Comparison of ENCODE assay signal across 9 cellular contexts in genomic region chr17:50426472-50426782, GRCh38. TPM values are rescaled to one million over a fixed set of nuclear protein-coding genes. Genes with fewer than 3 reads are reported as not detected.
DNase-seq lines count a peak whose midpoint lies in the region; ATAC-seq and TF ChIP-seq lines count a peak whose summit lies in the region.
"Had no signal": no experiment of that assay in that cellular context is flagged by ENCODE, and none has a peak within 500 bp of the region (broad histone marks: within the 10 kb centered on the region; RNA-seq: fewer than 3 reads in every experiment).

No MANE protein-coding gene starts in this region.

- TF ChIP-seq POLR2A in adrenal gland (IDR thresholded peaks at IDR 0.05): no peak
- TF ChIP-seq POLR2A in testis (IDR thresholded peaks at IDR 0.05): no peak

- TF ChIP-seq CTCF in adrenal gland (IDR thresholded peaks at IDR 0.05) (no peak), kidney epithelial cell (IDR thresholded peaks at IDR 0.05; ENCODE audit: insufficient read depth, low read length, poor library complexity, severe bottlenecking) (no peak), testis (IDR thresholded peaks at IDR 0.05) (no peak)

- no peaks in the 10 kb centered on the region for H3K27me3 Mint-ChIP-seq in T-helper 2 cell treated with Interferon-gamma antibody and Interleukin-4, amounts not matched to agents 5 μg/mL and 100 μg/mL, for 36 hours (ENCODE audit: low read depth)

- H3K27me3 ChIP-seq in adrenal gland: no peaks in the 10 kb centered on the region
- H3K27me3 ChIP-seq in kidney epithelial cell (ENCODE audit: control insufficient read depth, insufficient read depth, low read length): no peaks in the 10 kb centered on the region
- no peaks in the 10 kb centered on the region for H3K27me3 ChIP-seq in testis

- no peaks in the 10 kb centered on the region for H3K9me3 Mint-ChIP-seq in T-helper 2 cell treated with Interferon-gamma antibody and Interleukin-4, amounts not matched to agents 5 μg/mL and 100 μg/mL, for 36 hours

- H3K4me3 ChIP-seq in adrenal gland (peak overlapping the region; percentile 55 to 79 (median 67)), kidney epithelial cell (ENCODE audit: low read depth, low read length) (peak overlapping the region; percentile 48), testis (peak overlapping the region; percentile 56 to 72)

- H3K4me3 Mint-ChIP-seq in T-helper 2 cell treated with Interferon-gamma antibody and Interleukin-4, amounts not matched to agents 5 μg/mL and 100 μg/mL, for 36 hours: peak overlapping the region; percentile 92

- no peaks in the 10 kb centered on the region for H3K9me3 ChIP-seq in adrenal gland (replicated peaks in 1 of 3)
- H3K9me3 ChIP-seq in testis: no peaks in the 10 kb centered on the region

- H3K36me3 ChIP-seq in adrenal gland (replicated peaks in 1 of 2) (peaks cover 0 to 2% of the 10 kb centered on the region in 2 donors), kidney epithelial cell (ENCODE audit: control insufficient read depth, insufficient read depth, low read length) (no peaks in the 10 kb centered on the region), testis (ENCODE audit: low read depth, missing control alignments) (no peaks in the 10 kb centered on the region)

- intact Hi-C loops in adrenal gland (cut with DNase I) (no loop called here), testis (cut with DNase I; ENCODE audit: low total_unique reads) (no loop called here)

- peaks cover 31 to 52% of the 10 kb centered on the region in 2 donors for H3K4me1 ChIP-seq in adrenal gland (replicated peaks in 1 of 2)
- peaks cover 25% of the 10 kb centered on the region for H3K4me1 ChIP-seq in testis

- peaks cover 27% of the 10 kb centered on the region for H3K4me1 Mint-ChIP-seq in T-helper 2 cell treated with Interferon-gamma antibody and Interleukin-4, amounts not matched to agents 5 μg/mL and 100 μg/mL, for 36 hours (ENCODE audit: low read depth)

- H3K27ac Mint-ChIP-seq in T-helper 2 cell treated with Interferon-gamma antibody and Interleukin-4, amounts not matched to agents 5 μg/mL and 100 μg/mL, for 36 hours: peak overlapping the region; percentile 86

- H3K27ac ChIP-seq in adrenal gland: peak overlapping the region; percentile 44 to 89 (median 75)
- peak overlapping the region; percentile 73 to 82 for H3K27ac ChIP-seq in testis

- no peak for DNase-seq in T-helper 2 cell treated with Interferon-gamma antibody and Interleukin-4, amounts not matched to agents 5 μg/mL and 100 μg/mL, for 36 hours (ENCODE audit: low spot score)
- DNase-seq in T-helper 2 cell: no peak
- no peak for DNase-seq in adrenal gland
- no peak for DNase-seq in kidney epithelial cell (ENCODE audit: low read depth)
- DNase-seq in testis: no peak
- no peak for DNase-seq in mesenteric fat pad (ENCODE audit: low spot score)

- H3K36me3 Mint-ChIP-seq in T-helper 2 cell treated with Interferon-gamma antibody and Interleukin-4, amounts not matched to agents 5 μg/mL and 100 μg/mL, for 36 hours (ENCODE audit: low read depth): no peaks in the 10 kb centered on the region

- ATAC-seq in GM19455 (IDR thresholded peaks at IDR 0.05; ENCODE audit: unreplicated experiment) (no peak), HG03196 (IDR thresholded peaks at IDR 0.05; ENCODE audit: unreplicated experiment) (no peak)

- WGBS in adrenal gland, 4 donors: 0 to 20% (median 1%) methylated on average over 1 to 7 of the region's 7 CpGs
- WGBS in testis, 2 donors: 0% methylated on average over 2 to 7 of the region's 7 CpGs

RNA-seq across cellular contexts. Expression of gene ACSF2, which starts 0.4 kb away (rescaled TPM):
- 100 to 1,000 TPM in 7 of 8 donors, 10 to 100 TPM in 1; 92.1 to 434 (median 196) TPM for total RNA-seq in adrenal gland
- 100 to 1,000 TPM in 2 of 3 donors, 10 to 100 TPM in 1; 92.5 to 306 (median 253) TPM for polyA plus RNA-seq in adrenal gland
- total RNA-seq in kidney epithelial cell: 12.7 and 24.8 TPM in 2 replicates
- total RNA-seq in testis: 10 to 100 TPM; 39.4 to 60.1 TPM
- polyA plus RNA-seq in testis (ENCODE audit: insufficient read depth, low read depth, low replicate concordance): 37.7 TPM
- total RNA-seq in mesenteric fat pad: 148 TPM

RNA-seq across cellular contexts. Expression of gene LRRC59, which starts 29.1 kb away (rescaled TPM):
- total RNA-seq in adrenal gland: 100 to 1,000 TPM in 6 of 8 donors, 10 to 100 TPM in 2; 88.6 to 337 (median 110) TPM
- 100 to 1,000 TPM in 1 of 3 donors, 10 to 100 TPM in 2; 38.0 to 305 (median 49.3) TPM for polyA plus RNA-seq in adrenal gland
- total RNA-seq in kidney epithelial cell: 172 and 179 TPM in 2 replicates
- total RNA-seq in testis: 10 to 100 TPM; 56.0 to 62.2 TPM
- polyA plus RNA-seq in testis (ENCODE audit: insufficient read depth, low read depth, low replicate concordance): 74.4 TPM
- total RNA-seq in mesenteric fat pad: 126 TPM

RNA-seq across cellular contexts. Expression of gene CHAD, which starts 42.3 kb away (rescaled TPM):
- total RNA-seq in adrenal gland (10 to 100 TPM in 2 of 8 donors, 1 to 10 TPM in 6; 2.6 to 26.6 (median 6.3) TPM), kidney epithelial cell (not detected in 2 replicates), testis (under 1 TPM; 0.79 to 0.81 TPM), mesenteric fat pad (0.39 TPM)
- polyA plus RNA-seq in adrenal gland (10 to 100 TPM in 2 of 3 donors, 1 to 10 TPM in 1; 7.2 to 11.1 (median 10.9) TPM), testis (ENCODE audit: insufficient read depth, low read depth, low replicate concordance) (2.9 TPM)
- total RNA-seq: T-helper 2 cell treated with Interferon-gamma antibody and Interleukin-4, amounts not matched to agents 100 ng/mL and 5 ng/mL, for 36 hours had no signal

RNA-seq across cellular contexts. Expression of gene RSAD1, which starts 52.2 kb away (rescaled TPM):
- total RNA-seq in adrenal gland: 10 to 100 TPM; 28.4 to 77.3 (median 51.8) TPM
- 10 to 100 TPM; 31.6 to 69.0 (median 60.5) TPM for polyA plus RNA-seq in adrenal gland
- 28.4 and 31.1 TPM in 2 replicates for total RNA-seq in kidney epithelial cell
- 10 to 100 TPM; 35.7 to 38.0 TPM for total RNA-seq in testis
- 25.3 TPM for polyA plus RNA-seq in testis (ENCODE audit: insufficient read depth, low read depth, low replicate concordance)
- total RNA-seq in mesenteric fat pad: 35.1 TPM

RNA-seq across cellular contexts. Expression of gene EME1, which starts 53.4 kb away (rescaled TPM):
- 1 to 10 TPM in 2 of 8 donors, under 1 TPM in 6; 0.18 to 1.2 (median 0.50) TPM for total RNA-seq in adrenal gland
- 1 to 10 TPM in 1 of 3 donors, under 1 TPM in 2; 0.48 to 1.5 (median 0.84) TPM for polyA plus RNA-seq in adrenal gland
- total RNA-seq in kidney epithelial cell: 1.9 and 2.7 TPM in 2 replicates
- total RNA-seq in testis: 10 to 100 TPM; 15.6 to 19.3 TPM
- 22.8 TPM for polyA plus RNA-seq in testis (ENCODE audit: insufficient read depth, low read depth, low replicate concordance)
- total RNA-seq in mesenteric fat pad: not detected
